15 cellular contexts compared by ENCODE assay signal in genomic region chr2:10584242-10584753, GRCh38.
DNase-seq lines count a peak whose midpoint lies in the region; ATAC-seq and TF ChIP-seq lines count a peak whose summit lies in the region.
"Had no signal": no experiment of that assay in that cellular context is flagged by ENCODE, and none has a peak within 500 bp of the region (broad histone marks: within the 10 kb centered on the region; RNA-seq: fewer than 3 reads in every experiment).

No MANE protein-coding gene starts in this region.

- no peak for TF ChIP-seq EP300 in stomach (IDR thresholded peaks at IDR 0.05)

- ATAC-seq in HG03095 (IDR thresholded peaks at IDR 0.05; ENCODE audit: unreplicated experiment): no peak
- ATAC-seq in GM18505 (IDR thresholded peaks at IDR 0.05; ENCODE audit: unreplicated experiment): no peak
- ATAC-seq: GM23338 had no signal

- WGBS in stomach, 5 donors: 26 to 65% (median 36%) methylated on average over 7 of the region's 7 CpGs

- H3K4me3 Mint-ChIP-seq in neural crest cell: no peak overlapping the region
- H3K4me3 Mint-ChIP-seq: activated T-helper 1 cell treated with anti-CD3 and anti-CD28 coated beads, Interleukin-12 subunit alpha, Interleukin-12 subunit beta, Interleukin-2, Interleukin-4 antibody, amounts not matched to agents 30 ng/mL and 10 ng/mL and 1 ng/mL, durations not matched to agents 14 hours and 24 hours and 36 hours; GM23338 had no signal

- H3K4me3 ChIP-seq in stomach: no peak overlapping the region
- no peak overlapping the region for H3K4me3 ChIP-seq in colonic mucosa
- H3K4me3 ChIP-seq: GM23338 had no signal

- H3K27me3 Mint-ChIP-seq in neural crest cell (ENCODE audit: low read depth): no peaks in the 10 kb centered on the region

- TF ChIP-seq POLR2A in stomach (IDR thresholded peaks at IDR 0.05) (no peak), GM18505 (IDR thresholded peaks at IDR 0.05; ENCODE audit: borderline replicate concordance, extremely low read depth, insufficient read depth, insufficient read length) (no peak)

- H3K4me1 Mint-ChIP-seq in neural crest cell: peaks cover 52% of the 10 kb centered on the region

- peak; percentile 95 for DNase-seq in Caki2 (ENCODE audit: low read depth)
- peak; percentile 78 for DNase-seq in M059J (ENCODE audit: low read depth)
- no peak for DNase-seq in epithelial cell of prostate (ENCODE audit: low read depth, low spot score)
- no peak for DNase-seq in neural crest cell (ENCODE audit: low read depth, low spot score)
- no peak for DNase-seq in stomach
- no peak for DNase-seq in colonic mucosa
- DNase-seq: aorta, NCI-H1436, retina, T-helper 2 cell had no signal

- TF ChIP-seq CTCF in neural crest cell (conservative IDR thresholded peaks at IDR 0.05) (no peak), stomach (IDR thresholded peaks at IDR 0.05) (no peak), colonic mucosa (IDR thresholded peaks at IDR 0.05) (no peak)

- H3K9me3 ChIP-seq in stomach (no peaks in the 10 kb centered on the region), colonic mucosa (no peaks in the 10 kb centered on the region)

- H3K27ac Mint-ChIP-seq in neural crest cell (ENCODE audit: unreplicated experiment): peak overlapping the region; percentile 60
- H3K27ac Mint-ChIP-seq: GM23338 had no signal

- H3K9ac ChIP-seq in colonic mucosa (ENCODE audit: low read depth in 2 of 2, low read length in 2 of 2): no peak overlapping the region

- H3K36me3 Mint-ChIP-seq in neural crest cell (ENCODE audit: low read depth): peaks cover 23% of the 10 kb centered on the region

- in situ Hi-C loops in Caki2 (cut with HindIII; ENCODE audit: low pct_unique_long_range_greater_than_20kb, low sequenced_read_pairs): no loop called here

- H3K4me1 ChIP-seq in stomach (peaks cover 0 to 21% (median 11%) of the 10 kb centered on the region in 4 donors), colonic mucosa (peaks cover 5% of the 10 kb centered on the region)

- H3K27ac ChIP-seq in epithelial cell of prostate (peak overlapping the region; percentile 79), stomach (peak overlapping the region in 1 of 5 donors; percentile 15), colonic mucosa (no peak overlapping the region)

- intact Hi-C loops in stomach (cut with DNase I; ENCODE audit: low total_unique reads) (no loop called here), colonic mucosa (cut with DNase I) (no loop called here)

- H3K9me3 Mint-ChIP-seq in neural crest cell: no peaks in the 10 kb centered on the region
- H3K9me3 Mint-ChIP-seq: activated T-helper 1 cell treated with anti-CD3 and anti-CD28 coated beads, Interleukin-12 subunit alpha, Interleukin-12 subunit beta, Interleukin-2, Interleukin-4 antibody, amounts not matched to agents 30 ng/mL and 10 ng/mL and 1 ng/mL, durations not matched to agents 14 hours and 24 hours and 36 hours; GM23338; type B pancreatic cell had no signal

- H3K36me3 ChIP-seq in stomach (peaks cover 19 to 63% (median 55%) of the 10 kb centered on the region in 4 donors), colonic mucosa (no peaks in the 10 kb centered on the region)

- H3K27me3 ChIP-seq in stomach (no peaks in the 10 kb centered on the region), colonic mucosa (no peaks in the 10 kb centered on the region)

Comparison
In these comparisons a context has a peak if more than half of its experiments do, and no peak if none do; other contexts are left out.
1. DNase-seq: peak in Caki2 (single experiment) and M059J (single experiment); none in epithelial cell of prostate (single experiment), neural crest cell (single experiment), stomach (single experiment) and colonic mucosa (single experiment).